ENCODE assay signal across 15 cellular contexts in genomic region chr9:122001491-122002201, GRCh38.
DNase-seq lines count a peak whose midpoint lies in the region; ATAC-seq and TF ChIP-seq lines count a peak whose summit lies in the region.
"Had no signal": no experiment of that assay in that cellular context is flagged by ENCODE, and none has a peak within 500 bp of the region (broad histone marks: within the 10 kb centered on the region; RNA-seq: fewer than 3 reads in every experiment).

No MANE protein-coding gene starts in this region.

- ATAC-seq in GM21447 (IDR thresholded peaks at IDR 0.05; ENCODE audit: unreplicated experiment): no peak
- ATAC-seq: activated T-cell treated with anti-CD3 and anti-CD28 coated beads, Interleukin-2, amount 50 U/mL, for 72 hours had no signal

- H3K27ac ChIP-seq in right atrium auricular region: peak overlapping the region; percentile 60 to 80
- H3K27ac ChIP-seq: neutrophil, tibial artery had no signal

- TF ChIP-seq CTCF in astrocyte of the spinal cord (IDR thresholded peaks at IDR 0.05; ENCODE audit: low read depth, low read length) (no peak), right atrium auricular region (IDR thresholded peaks at IDR 0.05) (no peak)

- H3K36me3 ChIP-seq in right atrium auricular region (no peaks in the 10 kb centered on the region), skeletal muscle satellite cell (ENCODE audit: insufficient read depth, low read length) (no peaks in the 10 kb centered on the region)
- H3K36me3 ChIP-seq: neutrophil, tibial artery had no signal

- H3K4me1 ChIP-seq in right atrium auricular region (peaks cover 0 to 22% of the 10 kb centered on the region in 2 donors), skeletal muscle satellite cell (ENCODE audit: control insufficient read depth, insufficient read depth, low read length) (peaks cover 10% of the 10 kb centered on the region)

- DNase-seq in NCI-H146 (lab: John Stamatoyannopoulos, UW): peak; percentile 21
- DNase-seq in NCI-H146 treated with DMSO at 0.1 percent for 48 hours (lab: John Stamatoyannopoulos, UW; ENCODE audit: unreplicated experiment): no peak
- DNase-seq in astrocyte of the spinal cord (ENCODE audit: low read depth, low spot score): peak; percentile 66
- peak; percentile 56 for DNase-seq in right atrium auricular region (ENCODE audit: low spot score)
- DNase-seq in GDM1 (lab: John Stamatoyannopoulos, UW): no peak
- no peak for DNase-seq in DMS53 treated with DMSO at 0.1 percent for 48 hours (lab: John Stamatoyannopoulos, UW; ENCODE audit: unreplicated experiment)
- DNase-seq: activated T-cell treated with anti-CD3 and anti-CD28 coated beads, Interleukin-2, amount 50 U/mL, for 72 hours; DMS 273 treated with DMSO at 0.1 percent for 48 hours; GOT3; stimulated activated CD4-positive, alpha-beta T cell treated with anti-CD3 and anti-CD28 coated beads, Interleukin-15, amount 100 ng/mL, for 24 hours; SW 1271; tibial artery had no signal

- no peak overlapping the region for H3K9ac ChIP-seq in skeletal muscle satellite cell (ENCODE audit: low read depth, low read length)

- H3K9me3 ChIP-seq in right atrium auricular region (no peaks in the 10 kb centered on the region), skeletal muscle satellite cell (replicated peaks; ENCODE audit: low read length) (no peaks in the 10 kb centered on the region)
- H3K9me3 ChIP-seq: neutrophil, tibial artery had no signal

- H3K27me3 ChIP-seq in right atrium auricular region: no peaks in the 10 kb centered on the region
- H3K27me3 ChIP-seq in skeletal muscle satellite cell (ENCODE audit: control insufficient read depth, insufficient read depth, low read length): no peaks in the 10 kb centered on the region
- H3K27me3 ChIP-seq: neutrophil, tibial artery had no signal

- H3K4me2 ChIP-seq in skeletal muscle satellite cell (ENCODE audit: low read length): peak overlapping the region; percentile 11

- H3K4me3 ChIP-seq in astrocyte of the spinal cord (ENCODE audit: low read depth, low read length) (no peak overlapping the region), right atrium auricular region (no peak overlapping the region), skeletal muscle satellite cell (ENCODE audit: low read length) (no peak overlapping the region)
- H3K4me3 ChIP-seq: tibial artery had no signal

- in situ Hi-C loops in astrocyte of the spinal cord (cut with HindIII; ENCODE audit: low sequenced_read_pairs): no loop called here

Comparison
In these comparisons a context has a peak if more than half of its experiments do, and no peak if none do; other contexts are left out.
1. DNase-seq: peak in NCI-H146 (single experiment), astrocyte of the spinal cord (single experiment) and right atrium auricular region (single experiment); none in NCI-H146 treated with DMSO at 0.1 percent for 48 hours (single experiment), GDM1 (single experiment) and DMS53 treated with DMSO at 0.1 percent for 48 hours (single experiment).